In genomic region chr11:131137046-131137445, GRCh38 we compare ENCODE assay signal across 23 cellular contexts.
"Had no signal": no experiment of that assay in that cellular context is flagged by ENCODE, and none has a peak within 500 bp of the region (broad histone marks: within the 10 kb centered on the region; RNA-seq: fewer than 3 reads in every experiment).

No MANE protein-coding gene starts in this region.

- H3K27ac Mint-ChIP-seq: activated naive CD4-positive, alpha-beta T cell treated with anti-CD3 and anti-CD28 coated beads, Interleukin-2, amount 50 U/mL, for 72 hours; activated T-helper 17 cell treated with anti-CD3 and anti-CD28 coated beads, Interleukin-2, amount 50 U/mL, for 72 hours; dendritic cell treated with granulocyte-macrophage colony-stimulating factor and Interleukin-4, amounts not matched to agents 40 ng/mL and 50 ng/mL, for 4 days; natural killer cell treated with Interleukin-12 subunit alpha and Interleukin-12 subunit beta and Interleukin-15 and Interleukin-18, amount 100 ng/mL, for 72 hours; stimulated activated naive B cell treated with anti-CD40 and anti-IgM and Interleukin-4, amounts not matched to agents 10 μg/mL and 1 μg/mL and 100 μg/mL, for 72 hours; WTC11 had no signal

- H3K27me3 ChIP-seq: adrenal gland, ascending aorta, right lobe of liver, transverse colon, uterus had no signal

- H3K4me1 Mint-ChIP-seq: activated T-helper 17 cell treated with anti-CD3 and anti-CD28 coated beads, Interleukin-2, amount 50 U/mL, for 72 hours; stimulated activated naive B cell treated with anti-CD40 and anti-IgM and Interleukin-4, amounts not matched to agents 10 μg/mL and 1 μg/mL and 100 μg/mL, for 72 hours; WTC11 had no signal

- H3K4me3 ChIP-seq: adrenal gland, ascending aorta, left ventricle myocardium inferior, right lobe of liver, transverse colon, uterus had no signal

- H3K27me3 Mint-ChIP-seq: dendritic cell treated with granulocyte-macrophage colony-stimulating factor and Interleukin-4, amounts not matched to agents 40 ng/mL and 50 ng/mL, for 4 days; stimulated activated naive B cell treated with anti-CD40 and anti-IgM and Interleukin-4, amounts not matched to agents 10 μg/mL and 1 μg/mL and 100 μg/mL, for 72 hours had no signal

- DNase-seq: activated T-cell treated with anti-CD3 and anti-CD28 coated beads, Interleukin-2, amount 50 U/mL, for 1 hour; adrenal gland; cerebellar nuclear complex; effector CD4-positive, alpha-beta T cell; glutamatergic neuron; hippocampal formation; left ventricle myocardium inferior; right lobe of liver; small intestine; stimulated activated CD4-positive, alpha-beta T cell treated with anti-CD3 and anti-CD28 coated beads, Interleukin-15, amount 100 ng/mL, for 24 hours; stimulated activated CD4-positive, alpha-beta T cell treated with anti-CD3 and anti-CD28 coated beads, Interleukin-2, amount 100 ng/mL, for 48 hours; stimulated activated CD8-positive, alpha-beta memory T cell treated with anti-CD3 and anti-CD28 coated beads, Interleukin-4, amount 100 ng/mL, for 48 hours; stimulated activated naive B cell treated with anti-CD40 and anti-IgM and Interleukin-4, amounts not matched to agents 10 μg/mL and 1 μg/mL and 100 μg/mL, for 72 hours; T-helper 9 cell; transverse colon; uterus had no signal

- H3K9me3 Mint-ChIP-seq: stimulated activated naive B cell treated with anti-CD40 and anti-IgM and Interleukin-4, amounts not matched to agents 10 μg/mL and 1 μg/mL and 100 μg/mL, for 72 hours had no signal

- H3K27ac ChIP-seq: adrenal gland, ascending aorta, left ventricle myocardium inferior, parathyroid adenoma, right lobe of liver, transverse colon, uterus had no signal

- H3K36me3 ChIP-seq: adrenal gland, ascending aorta, left ventricle myocardium inferior, right lobe of liver, transverse colon, uterus had no signal

- H3K4me3 Mint-ChIP-seq: activated T-helper 17 cell treated with anti-CD3 and anti-CD28 coated beads, Interleukin-2, amount 50 U/mL, for 72 hours; dendritic cell treated with granulocyte-macrophage colony-stimulating factor and Interleukin-4, amounts not matched to agents 40 ng/mL and 50 ng/mL, for 4 days; natural killer cell treated with Interleukin-12 subunit alpha and Interleukin-12 subunit beta and Interleukin-15 and Interleukin-18, amount 100 ng/mL, for 72 hours; stimulated activated naive B cell treated with anti-CD40 and anti-IgM and Interleukin-4, amounts not matched to agents 10 μg/mL and 1 μg/mL and 100 μg/mL, for 72 hours; WTC11 had no signal

- H3K4me1 ChIP-seq: adrenal gland, ascending aorta, left ventricle myocardium inferior, parathyroid adenoma, right lobe of liver, transverse colon, uterus had no signal

- H3K9me3 ChIP-seq: adrenal gland, ascending aorta, left ventricle myocardium inferior, right lobe of liver, transverse colon, uterus had no signal

- H3K36me3 Mint-ChIP-seq: activated naive CD4-positive, alpha-beta T cell treated with anti-CD3 and anti-CD28 coated beads, Interleukin-2, amount 50 U/mL, for 72 hours; natural killer cell treated with Interleukin-12 subunit alpha and Interleukin-12 subunit beta and Interleukin-15 and Interleukin-18, amount 100 ng/mL, for 72 hours; stimulated activated naive B cell treated with anti-CD40 and anti-IgM and Interleukin-4, amounts not matched to agents 10 μg/mL and 1 μg/mL and 100 μg/mL, for 72 hours; WTC11 had no signal
